ENCODE assay signal across 10 cellular contexts in the genomic region with DNA sequence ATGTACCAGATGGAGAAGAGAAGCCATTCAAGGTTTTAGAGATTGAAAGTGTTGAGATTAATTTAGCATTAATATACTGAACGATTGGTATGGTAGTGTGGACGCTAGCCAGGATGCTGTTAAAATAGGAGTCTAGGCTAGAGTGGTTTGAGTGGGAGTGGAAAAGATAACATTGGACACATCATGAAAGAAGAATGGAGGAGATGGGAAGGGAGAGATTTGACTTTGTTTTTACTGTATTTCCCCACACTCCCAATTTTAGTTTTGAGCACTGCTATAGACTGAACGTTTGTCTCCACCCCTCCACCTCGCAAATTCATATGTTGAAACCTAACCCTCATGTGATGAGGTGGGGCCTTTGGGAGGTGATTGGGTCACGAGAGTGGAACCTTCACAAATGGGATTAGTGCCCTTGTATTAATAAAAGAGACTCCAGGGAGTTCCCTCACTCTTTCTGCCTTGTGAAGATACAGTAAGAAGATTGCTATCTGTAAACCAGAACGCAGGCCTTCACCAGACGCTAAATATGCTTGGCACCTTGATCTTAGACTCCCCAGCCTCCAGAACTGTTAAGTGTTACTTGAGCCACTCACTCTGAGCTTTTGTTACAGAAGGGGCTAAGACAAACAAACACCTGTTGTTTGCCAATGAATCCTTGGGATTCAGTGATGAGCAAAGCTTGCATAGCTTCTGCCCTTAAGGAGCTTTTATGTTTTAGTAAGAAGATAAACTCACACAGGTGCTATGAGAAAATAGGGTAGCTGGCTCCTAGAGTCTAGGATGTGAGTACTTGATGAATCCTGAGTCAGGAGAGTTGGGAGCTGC. TPM values are rescaled to one million over a fixed set of nuclear protein-coding genes. Genes with fewer than 3 reads are reported as not detected.
A peak's percentile ranks its signal among the peaks of the same experiment; 100 is the strongest.
DNase-seq lines count a peak whose midpoint lies in the region; ATAC-seq and TF ChIP-seq lines count a peak whose summit lies in the region.
"Had no signal": no experiment of that assay in that cellular context is flagged by ENCODE, and none has a peak within 500 bp of the region (broad histone marks: within the 10 kb centered on the region; RNA-seq: fewer than 3 reads in every experiment).

No MANE protein-coding gene starts in this region.

- no peaks in the 10 kb centered on the region for H3K9me3 ChIP-seq in skeletal muscle satellite cell (replicated peaks; ENCODE audit: low read length)
- H3K9me3 ChIP-seq: SJCRH30 had no signal

- TF ChIP-seq CTCF in activated CD8-positive, alpha-beta T cell treated with anti-CD3 and anti-CD28 coated beads for 36 hours (IDR thresholded peaks at IDR 0.05) = no peak
- TF ChIP-seq CTCF in fibroblast of pulmonary artery (IDR thresholded peaks at IDR 0.05; ENCODE audit: low read length, missing control alignments) = no peak

- H3K9me3 Mint-ChIP-seq in activated CD8-positive, alpha-beta T cell treated with anti-CD3 and anti-CD28 coated beads for 36 hours = peaks cover 5% of the 10 kb centered on the region
- H3K9me3 Mint-ChIP-seq in activated CD8-positive, alpha-beta T cell treated with anti-CD3 and anti-CD28 coated beads, Interleukin-2, amount 10 ng/mL, durations not matched to agents 7 days and 5 days (ENCODE audit: insufficient read depth) = peaks cover 5% of the 10 kb centered on the region

- peaks cover 64% of the 10 kb centered on the region for H3K4me1 Mint-ChIP-seq in activated CD8-positive, alpha-beta T cell treated with anti-CD3 and anti-CD28 coated beads for 36 hours (ENCODE audit: low read depth)
- peaks cover 61% of the 10 kb centered on the region for H3K4me1 Mint-ChIP-seq in activated CD8-positive, alpha-beta T cell treated with anti-CD3 and anti-CD28 coated beads, Interleukin-2, amount 10 ng/mL, durations not matched to agents 7 days and 5 days (ENCODE audit: low read depth)

- H3K4me3 ChIP-seq in fibroblast of pulmonary artery (replicated peaks; ENCODE audit: low read depth, low read length) (no peak overlapping the region), skeletal muscle satellite cell (ENCODE audit: low read length) (no peak overlapping the region)
- H3K4me3 ChIP-seq: SJCRH30 had no signal

- intact Hi-C loops in activated CD8-positive, alpha-beta T cell treated with anti-CD3 and anti-CD28 coated beads for 36 hours (cut with micrococcal nuclease) = loop anchor here (10.0 kb wide), 1 partner anchor 236 kb away; no protein-coding TSS in a partner anchor

- CTCF ChIA-PET in activated CD8-positive, alpha-beta T cell treated with anti-CD3 and anti-CD28 coated beads for 36 hours (lab: Charles Lee) = interaction anchor here (0.6 to 1.1 kb wide), 3 partner anchors 92 to 233 kb away, joined by 3 to 4 read pairs (median 3); no protein-coding TSS in a partner anchor
- CTCF ChIA-PET in activated CD8-positive, alpha-beta T cell treated with anti-CD3 and anti-CD28 coated beads, Interleukin-2, amount 10 ng/mL, durations not matched to agents 7 days and 5 days (lab: Charles Lee) = interaction anchor here (1.1 kb wide), 1 partner anchor 460 kb away, joined by 9 read pairs; no protein-coding TSS in a partner anchor

- no peak overlapping the region for H3K9ac ChIP-seq in skeletal muscle satellite cell (ENCODE audit: low read depth, low read length)

- DNase-seq in activated CD8-positive, alpha-beta T cell treated with anti-CD3 and anti-CD28 coated beads for 36 hours = no peak
- DNase-seq in activated CD8-positive, alpha-beta T cell treated with anti-CD3 and anti-CD28 coated beads, Interleukin-2, amount 10 ng/mL, durations not matched to agents 7 days and 5 days = no peak
- DNase-seq in NCI-H82 (lab: John Stamatoyannopoulos, UW) (peak; percentile 90), fibroblast of pulmonary artery (ENCODE audit: low read depth) (peak; percentile 47), GDM1 (lab: John Stamatoyannopoulos, UW) (no peak), activated gamma-delta T cell treated with Interleukin-2 at 50 U/mL for 16 hours (no peak)
- DNase-seq: NCI-H446 treated with DMSO at 0.1 percent for 48 hours had no signal

- H3K36me3 ChIP-seq in skeletal muscle satellite cell (ENCODE audit: insufficient read depth, low read length) = no peaks in the 10 kb centered on the region
- H3K36me3 ChIP-seq: SJCRH30 had no signal

- peaks cover 7% of the 10 kb centered on the region for H3K36me3 Mint-ChIP-seq in activated CD8-positive, alpha-beta T cell treated with anti-CD3 and anti-CD28 coated beads for 36 hours (ENCODE audit: low read depth)
- peaks cover 11% of the 10 kb centered on the region for H3K36me3 Mint-ChIP-seq in activated CD8-positive, alpha-beta T cell treated with anti-CD3 and anti-CD28 coated beads, Interleukin-2, amount 10 ng/mL, durations not matched to agents 7 days and 5 days (ENCODE audit: low read depth)

- peaks cover 40% of the 10 kb centered on the region for H3K4me1 ChIP-seq in skeletal muscle satellite cell (ENCODE audit: control insufficient read depth, insufficient read depth, low read length)
- H3K4me1 ChIP-seq: SJCRH30 had no signal

- H3K4me3 Mint-ChIP-seq in activated CD8-positive, alpha-beta T cell treated with anti-CD3 and anti-CD28 coated beads for 36 hours = no peak overlapping the region
- no peak overlapping the region for H3K4me3 Mint-ChIP-seq in activated CD8-positive, alpha-beta T cell treated with anti-CD3 and anti-CD28 coated beads, Interleukin-2, amount 10 ng/mL, durations not matched to agents 7 days and 5 days

- H3K27ac Mint-ChIP-seq in activated CD8-positive, alpha-beta T cell treated with anti-CD3 and anti-CD28 coated beads for 36 hours = peak overlapping the region; percentile 82
- H3K27ac Mint-ChIP-seq in activated CD8-positive, alpha-beta T cell treated with anti-CD3 and anti-CD28 coated beads, Interleukin-2, amount 10 ng/mL, durations not matched to agents 7 days and 5 days = no peak overlapping the region

- no peaks in the 10 kb centered on the region for H3K27me3 ChIP-seq in skeletal muscle satellite cell (ENCODE audit: control insufficient read depth, insufficient read depth, low read length)
- H3K27me3 ChIP-seq: SJCRH30 had no signal

- H3K27me3 Mint-ChIP-seq in activated CD8-positive, alpha-beta T cell treated with anti-CD3 and anti-CD28 coated beads for 36 hours = no peaks in the 10 kb centered on the region
- no peaks in the 10 kb centered on the region for H3K27me3 Mint-ChIP-seq in activated CD8-positive, alpha-beta T cell treated with anti-CD3 and anti-CD28 coated beads, Interleukin-2, amount 10 ng/mL, durations not matched to agents 7 days and 5 days (ENCODE audit: low read depth)

- POLR2A ChIA-PET in activated CD8-positive, alpha-beta T cell treated with anti-CD3 and anti-CD28 coated beads for 36 hours (lab: Charles Lee) = no interaction called here
- POLR2A ChIA-PET in activated CD8-positive, alpha-beta T cell treated with anti-CD3 and anti-CD28 coated beads, Interleukin-2, amount 10 ng/mL, durations not matched to agents 7 days and 5 days (lab: Charles Lee) = interaction anchor here (0.6 to 3.6 kb wide), 2 partner anchors 26 to 580 kb away, joined by 3 to 21 read pairs; partner anchors contain the start of gene USP9X

- no peak for ATAC-seq in activated CD8-positive, alpha-beta T cell treated with anti-CD3 and anti-CD28 coated beads for 36 hours
- ATAC-seq in activated CD8-positive, alpha-beta T cell treated with anti-CD3 and anti-CD28 coated beads, Interleukin-2, amount 10 ng/mL, durations not matched to agents 7 days and 5 days = no peak
- ATAC-seq in HG03457 (IDR thresholded peaks at IDR 0.05; ENCODE audit: unreplicated experiment) = no peak

- peak overlapping the region; percentile 17 for H3K4me2 ChIP-seq in skeletal muscle satellite cell (ENCODE audit: low read length)

RNA-seq across cellular contexts. Expression of gene USP9X, which starts 25.8 kb away (rescaled TPM):
- total RNA-seq in activated CD8-positive, alpha-beta T cell treated with anti-CD3 and anti-CD28 coated beads for 36 hours = 10 to 100 TPM; 58.7 to 60.5 TPM
- 10 to 100 TPM; 38.0 to 46.0 TPM for total RNA-seq in activated CD8-positive, alpha-beta T cell treated with anti-CD3 and anti-CD28 coated beads, Interleukin-2, amount 10 ng/mL, durations not matched to agents 7 days and 5 days
- total RNA-seq in skeletal muscle satellite cell (2012; rRNA removed) = 54.2 and 86.4 TPM in 2 replicates

Comparison
In these comparisons a context has a peak if more than half of its experiments do, and no peak if none do; other contexts are left out.
1. DNase-seq: peak in NCI-H82 (single experiment) and fibroblast of pulmonary artery (single experiment); none in activated CD8-positive, alpha-beta T cell treated with anti-CD3 and anti-CD28 coated beads for 36 hours (single experiment), activated CD8-positive, alpha-beta T cell treated with anti-CD3 and anti-CD28 coated beads, Interleukin-2, amount 10 ng/mL, durations not matched to agents 7 days and 5 days (single experiment), GDM1 (single experiment) and activated gamma-delta T cell treated with Interleukin-2 at 50 U/mL for 16 hours (single experiment).